1 cellular context compared by ENCODE assay signal in the genomic region with DNA sequence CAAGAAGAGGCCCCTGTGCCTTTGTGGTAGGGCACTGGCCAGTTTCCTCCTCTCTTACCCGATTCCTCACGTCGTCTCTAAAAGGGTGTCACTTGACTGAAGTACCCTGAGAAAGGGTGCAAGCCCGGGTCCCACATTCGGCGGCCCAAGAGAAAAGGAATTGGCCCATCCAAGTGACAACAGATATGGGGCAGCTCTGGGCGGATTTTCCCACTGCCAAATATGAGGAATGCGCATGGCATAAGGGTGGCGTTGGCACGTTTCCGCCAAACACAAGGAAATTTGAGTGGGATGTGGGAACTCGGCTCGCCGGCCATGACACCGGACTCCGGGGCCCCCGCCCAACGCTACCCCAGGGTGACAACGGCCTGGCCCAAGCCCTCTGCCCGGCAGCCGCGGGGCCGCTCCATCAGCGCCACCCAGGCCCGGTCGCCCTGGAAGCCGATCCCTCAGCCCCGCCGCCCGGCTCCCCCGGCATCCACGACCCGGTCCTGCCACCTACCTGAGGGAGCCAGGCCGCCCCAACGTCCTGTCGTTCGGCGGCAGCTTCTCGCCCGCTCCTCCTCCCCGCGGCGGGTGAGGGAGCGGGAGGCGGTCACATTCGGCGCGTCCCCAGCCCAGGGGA.
A peak's percentile ranks its signal among the peaks of the same experiment; 100 is the strongest.
TF ChIP-seq lines count a peak whose summit lies in the region.

No MANE protein-coding gene starts in this region.

TF ChIP-seq in GM12878, 131 proteins besides CTCF, POLR2A, EP300 and RAD21 (continued from another document):
- TF ChIP-seq, protein P1, sequence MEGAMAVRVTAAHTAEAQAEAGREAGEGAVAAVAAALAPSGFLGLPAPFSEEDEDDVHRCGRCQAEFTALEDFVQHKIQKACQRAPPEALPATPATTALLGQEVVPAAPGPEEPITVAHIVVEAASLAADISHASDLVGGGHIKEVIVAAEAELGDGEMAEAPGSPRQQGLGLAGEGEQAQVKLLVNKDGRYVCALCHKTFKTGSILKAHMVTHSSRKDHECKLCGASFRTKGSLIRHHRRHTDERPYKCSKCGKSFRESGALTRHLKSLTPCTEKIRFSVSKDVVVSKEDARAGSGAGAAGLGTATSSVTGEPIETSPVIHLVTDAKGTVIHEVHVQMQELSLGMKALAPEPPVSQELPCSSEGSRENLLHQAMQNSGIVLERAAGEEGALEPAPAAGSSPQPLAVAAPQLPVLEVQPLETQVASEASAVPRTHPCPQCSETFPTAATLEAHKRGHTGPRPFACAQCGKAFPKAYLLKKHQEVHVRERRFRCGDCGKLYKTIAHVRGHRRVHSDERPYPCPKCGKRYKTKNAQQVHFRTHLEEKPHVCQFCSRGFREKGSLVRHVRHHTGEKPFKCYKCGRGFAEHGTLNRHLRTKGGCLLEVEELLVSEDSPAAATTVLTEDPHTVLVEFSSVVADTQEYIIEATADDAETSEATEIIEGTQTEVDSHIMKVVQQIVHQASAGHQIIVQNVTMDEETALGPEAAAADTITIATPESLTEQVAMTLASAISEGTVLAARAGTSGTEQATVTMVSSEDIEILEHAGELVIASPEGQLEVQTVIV (IDR thresholded peaks at IDR 0.05; ENCODE audit: borderline replicate concordance, partially characterized antibody), result no peak
- TF ChIP-seq IRF4 (IDR thresholded peaks at IDR 0.05; ENCODE audit: low read depth, low read length) (no peak), NR2F1 (conservative IDR thresholded peaks at IDR 0.05) (peak; percentile 23; the same call in 1 of the 2 replicates), ZNF274 (IDR thresholded peaks at IDR 0.05; ENCODE audit: insufficient read depth, insufficient read length) (no peak), MYC (IDR thresholded peaks at IDR 0.05; ENCODE audit: insufficient read depth, insufficient read length, insufficient replicate concordance, low read length, severe bottlenecking) (peak; percentile 20), LARP7 (IDR thresholded peaks at IDR 0.05) (peak; percentile 76), GATAD2B (conservative IDR thresholded peaks at IDR 0.05; ENCODE audit: low read depth) (peak; percentile 72), IKZF2 (IDR thresholded peaks at IDR 0.05) (peak in 1 of 2 experiments; percentile 17; a peak in 2 of 4 replicates), NFXL1 (IDR thresholded peaks at IDR 0.05; ENCODE audit: borderline replicate concordance) (no peak), MXI1 (IDR thresholded peaks at IDR 0.05; ENCODE audit: low read depth, low read length) (no peak)
- TF ChIP-seq, protein P2, sequence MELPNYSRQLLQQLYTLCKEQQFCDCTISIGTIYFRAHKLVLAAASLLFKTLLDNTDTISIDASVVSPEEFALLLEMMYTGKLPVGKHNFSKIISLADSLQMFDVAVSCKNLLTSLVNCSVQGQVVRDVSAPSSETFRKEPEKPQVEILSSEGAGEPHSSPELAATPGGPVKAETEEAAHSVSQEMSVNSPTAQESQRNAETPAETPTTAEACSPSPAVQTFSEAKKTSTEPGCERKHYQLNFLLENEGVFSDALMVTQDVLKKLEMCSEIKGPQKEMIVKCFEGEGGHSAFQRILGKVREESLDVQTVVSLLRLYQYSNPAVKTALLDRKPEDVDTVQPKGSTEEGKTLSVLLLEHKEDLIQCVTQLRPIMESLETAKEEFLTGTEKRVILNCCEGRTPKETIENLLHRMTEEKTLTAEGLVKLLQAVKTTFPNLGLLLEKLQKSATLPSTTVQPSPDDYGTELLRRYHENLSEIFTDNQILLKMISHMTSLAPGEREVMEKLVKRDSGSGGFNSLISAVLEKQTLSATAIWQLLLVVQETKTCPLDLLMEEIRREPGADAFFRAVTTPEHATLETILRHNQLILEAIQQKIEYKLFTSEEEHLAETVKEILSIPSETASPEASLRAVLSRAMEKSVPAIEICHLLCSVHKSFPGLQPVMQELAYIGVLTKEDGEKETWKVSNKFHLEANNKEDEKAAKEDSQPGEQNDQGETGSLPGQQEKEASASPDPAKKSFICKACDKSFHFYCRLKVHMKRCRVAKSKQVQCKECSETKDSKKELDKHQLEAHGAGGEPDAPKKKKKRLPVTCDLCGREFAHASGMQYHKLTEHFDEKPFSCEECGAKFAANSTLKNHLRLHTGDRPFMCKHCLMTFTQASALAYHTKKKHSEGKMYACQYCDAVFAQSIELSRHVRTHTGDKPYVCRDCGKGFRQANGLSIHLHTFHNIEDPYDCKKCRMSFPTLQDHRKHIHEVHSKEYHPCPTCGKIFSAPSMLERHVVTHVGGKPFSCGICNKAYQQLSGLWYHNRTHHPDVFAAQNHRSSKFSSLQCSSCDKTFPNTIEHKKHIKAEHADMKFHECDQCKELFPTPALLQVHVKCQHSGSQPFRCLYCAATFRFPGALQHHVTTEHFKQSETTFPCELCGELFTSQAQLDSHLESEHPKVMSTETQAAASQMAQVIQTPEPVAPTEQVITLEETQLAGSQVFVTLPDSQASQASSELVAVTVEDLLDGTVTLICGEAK (IDR thresholded peaks at IDR 0.05; ENCODE audit: borderline replicate concordance), result no peak
